2 cellular contexts compared by ENCODE assay signal in genomic region chr5:76457685-76458491, GRCh38.
TF ChIP-seq lines count a peak whose summit lies in the region.

No MANE protein-coding gene starts in this region.

TF ChIP-seq in GM23338, 12 proteins besides CTCF, POLR2A, EP300 and RAD21:
- no peak for TF ChIP-seq ZNF462 (CRISPR knock-in tag; IDR thresholded peaks at IDR 0.05)

TF ChIP-seq in SK-N-SH treated with all-trans-retinoic acid at 6 μM for 48 hours, 23 proteins besides CTCF, POLR2A, EP300 and RAD21 (continued from another document):
- no peak for TF ChIP-seq TOX (CRISPR knock-in tag; IDR thresholded peaks at IDR 0.05; ENCODE audit: borderline replicate concordance)
- TF ChIP-seq SNAI2 (CRISPR knock-in tag; IDR thresholded peaks at IDR 0.05), result peak; percentile 78; the same call in 1 of the 2 replicates
- TF ChIP-seq ZFP3 (CRISPR knock-in tag; IDR thresholded peaks at IDR 0.05), result peak; percentile 71; the same call in 1 of the 2 replicates
- no peak for TF ChIP-seq OSR1 (CRISPR knock-in tag; IDR thresholded peaks at IDR 0.05)
- TF ChIP-seq BACH2 (CRISPR knock-in tag; IDR thresholded peaks at IDR 0.05; ENCODE audit: borderline replicate concordance), result no peak
- 0 out of 2 replicates have a peak, but pooled peaks have one; percentile 28 for TF ChIP-seq ZNF70 (CRISPR knock-in tag; IDR thresholded peaks at IDR 0.05)
- no peak for TF ChIP-seq PATZ1 (CRISPR knock-in tag; IDR thresholded peaks at IDR 0.05; ENCODE audit: borderline replicate concordance)
- TF ChIP-seq ZNF565 (CRISPR knock-in tag; conservative IDR thresholded peaks at IDR 0.05; ENCODE audit: low read depth), result no peak
- 0 out of 2 replicates have a peak, but pooled peaks have one; percentile 45 for TF ChIP-seq ZNF8 (CRISPR knock-in tag; IDR thresholded peaks at IDR 0.05)
- peak; percentile 89 for TF ChIP-seq ISL1 (CRISPR knock-in tag; IDR thresholded peaks at IDR 0.05)
- 0 out of 2 replicates have a peak, but pooled peaks have one; percentile 21 for TF ChIP-seq GLIS3 (CRISPR knock-in tag; IDR thresholded peaks at IDR 0.05)
- peak; percentile 82 for TF ChIP-seq TCF4 (CRISPR knock-in tag; IDR thresholded peaks at IDR 0.05; ENCODE audit: borderline replicate concordance)
